ENCODE assay signal across 19 cellular contexts in the genomic region with DNA sequence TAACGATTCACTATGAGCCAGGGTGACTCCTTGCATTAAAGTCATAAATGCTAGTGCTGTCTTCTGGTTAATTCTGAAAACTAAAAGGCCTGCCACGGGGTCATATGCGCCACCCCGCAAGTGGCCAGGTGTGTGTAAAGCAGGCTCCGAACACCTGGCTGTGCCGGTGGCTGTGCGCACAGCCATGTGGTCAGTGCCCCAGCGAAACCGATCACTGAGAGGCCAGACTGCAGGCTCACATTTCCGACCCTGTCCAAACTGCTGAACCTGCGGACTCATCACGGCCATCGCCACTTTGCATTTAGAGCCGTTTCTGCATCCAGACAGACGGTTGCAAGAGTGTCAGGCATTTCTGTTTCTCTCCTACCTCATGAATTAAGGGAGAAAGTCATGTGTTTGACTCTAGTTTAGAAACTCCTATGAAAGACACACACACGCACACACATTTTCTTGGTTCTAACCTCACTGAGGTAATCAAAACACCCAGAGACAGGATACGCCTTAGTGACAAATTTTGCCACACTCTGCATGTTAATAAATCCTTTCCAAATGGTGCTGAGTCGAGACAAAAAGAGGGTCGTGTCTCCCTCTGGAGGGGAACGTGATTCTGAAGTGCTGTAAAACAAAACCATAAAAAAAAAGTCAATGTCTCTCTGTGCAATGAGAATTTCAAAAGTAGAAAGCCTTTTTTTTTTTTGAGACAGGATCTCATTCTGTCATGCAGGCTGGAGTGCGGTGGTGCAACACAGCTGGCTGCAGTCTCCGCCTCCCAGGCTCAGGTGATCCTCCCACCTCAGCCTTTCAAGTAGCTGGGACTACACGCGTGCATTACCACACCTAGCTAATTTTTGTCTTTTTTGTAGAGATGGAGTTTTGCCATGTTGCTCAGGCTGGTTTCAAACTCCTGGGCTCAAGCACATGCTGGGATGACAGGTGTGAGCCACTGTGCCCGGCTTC. TPM values are rescaled to one million over a fixed set of nuclear protein-coding genes. Genes with fewer than 3 reads are reported as not detected.
A peak's percentile ranks its signal among the peaks of the same experiment; 100 is the strongest.
DNase-seq lines count a peak whose midpoint lies in the region; ATAC-seq and TF ChIP-seq lines count a peak whose summit lies in the region.
"Had no signal": no experiment of that assay in that cellular context is flagged by ENCODE, and none has a peak within 500 bp of the region (broad histone marks: within the 10 kb centered on the region; RNA-seq: fewer than 3 reads in every experiment).

No MANE protein-coding gene starts in this region.

- TF ChIP-seq CTCF in CD8-positive, alpha-beta T cell (IDR thresholded peaks at IDR 0.05) = no peak
- TF ChIP-seq CTCF in activated CD8-positive, alpha-beta T cell treated with anti-CD3 and anti-CD28 coated beads for 36 hours (IDR thresholded peaks at IDR 0.05) = no peak
- no peak for TF ChIP-seq CTCF in A673 (conservative IDR thresholded peaks at IDR 0.05; ENCODE audit: low read depth, low read length)
- no peak for TF ChIP-seq CTCF in Calu3 (IDR thresholded peaks at IDR 0.05; ENCODE audit: unreplicated experiment)

- H3K27me3 Mint-ChIP-seq in activated CD4-positive, alpha-beta T cell treated with anti-CD3 and anti-CD28 coated beads, Interleukin-2, amount 10 ng/mL, durations not matched to agents 24 days and 14 days = no peaks in the 10 kb centered on the region
- no peaks in the 10 kb centered on the region for H3K27me3 Mint-ChIP-seq in CD8-positive, alpha-beta T cell (ENCODE audit: low read depth)
- H3K27me3 Mint-ChIP-seq in activated CD8-positive, alpha-beta T cell treated with anti-CD3 and anti-CD28 coated beads for 36 hours = no peaks in the 10 kb centered on the region
- no peaks in the 10 kb centered on the region for H3K27me3 Mint-ChIP-seq in naive thymus-derived CD4-positive, alpha-beta T cell
- no peaks in the 10 kb centered on the region for H3K27me3 Mint-ChIP-seq in Calu3 (ENCODE audit: unreplicated experiment)

- peaks cover 22% of the 10 kb centered on the region for H3K4me1 Mint-ChIP-seq in activated CD4-positive, alpha-beta T cell treated with anti-CD3 and anti-CD28 coated beads, Interleukin-2, amount 10 ng/mL, durations not matched to agents 24 days and 14 days
- H3K4me1 Mint-ChIP-seq in CD8-positive, alpha-beta T cell (ENCODE audit: low read depth) = peaks cover 21% of the 10 kb centered on the region
- peaks cover 24% of the 10 kb centered on the region for H3K4me1 Mint-ChIP-seq in activated CD8-positive, alpha-beta T cell treated with anti-CD3 and anti-CD28 coated beads for 36 hours (ENCODE audit: low read depth)
- peaks cover 16 to 42% (median 38%) of the 10 kb centered on the region in 7 donors for H3K4me1 Mint-ChIP-seq in naive thymus-derived CD4-positive, alpha-beta T cell
- H3K4me1 Mint-ChIP-seq in Calu3 (ENCODE audit: low read depth, unreplicated experiment) = no peaks in the 10 kb centered on the region

- H3K4me3 ChIP-seq in CD8-positive, alpha-beta T cell (ENCODE audit: low read depth, low read length) = no peak overlapping the region
- no peak overlapping the region for H3K4me3 ChIP-seq in naive thymus-derived CD4-positive, alpha-beta T cell (ENCODE audit: low read length)
- H3K4me3 ChIP-seq in A673 (ENCODE audit: low read depth, low read length, poor library complexity, severe bottlenecking) = no peak overlapping the region
- H3K4me3 ChIP-seq: suprapubic skin, uterus had no signal

- peaks cover 26% of the 10 kb centered on the region for H3K4me1 ChIP-seq in CD8-positive, alpha-beta T cell (ENCODE audit: insufficient read depth, low read length)
- H3K4me1 ChIP-seq in naive thymus-derived CD4-positive, alpha-beta T cell (ENCODE audit: control insufficient read depth in 2 of 2, insufficient read depth in 2 of 2, low read length in 2 of 2) = peaks cover 0 to 32% of the 10 kb centered on the region in 2 donors
- peaks cover 7% of the 10 kb centered on the region for H3K4me1 ChIP-seq in A673 (ENCODE audit: insufficient read depth, low read length, poor library complexity, severe bottlenecking)
- H3K4me1 ChIP-seq: uterus had no signal

- peak; percentile 75 for ATAC-seq in CD8-positive, alpha-beta T cell
- peak; percentile 68 for ATAC-seq in activated CD8-positive, alpha-beta T cell treated with anti-CD3 and anti-CD28 coated beads for 36 hours
- peak; percentile 75 for ATAC-seq in naive thymus-derived CD4-positive, alpha-beta T cell
- ATAC-seq in HG03196 (IDR thresholded peaks at IDR 0.05; ENCODE audit: unreplicated experiment) = no peak
- ATAC-seq: PC-3 had no signal

- no peaks in the 10 kb centered on the region for H3K9me3 Mint-ChIP-seq in activated CD4-positive, alpha-beta T cell treated with anti-CD3 and anti-CD28 coated beads, Interleukin-2, amount 10 ng/mL, durations not matched to agents 24 days and 14 days
- H3K9me3 Mint-ChIP-seq in CD8-positive, alpha-beta T cell = no peaks in the 10 kb centered on the region
- H3K9me3 Mint-ChIP-seq in activated CD8-positive, alpha-beta T cell treated with anti-CD3 and anti-CD28 coated beads for 36 hours = no peaks in the 10 kb centered on the region
- H3K9me3 Mint-ChIP-seq in naive thymus-derived CD4-positive, alpha-beta T cell = no peaks in the 10 kb centered on the region
- no peaks in the 10 kb centered on the region for H3K9me3 Mint-ChIP-seq in Calu3 (ENCODE audit: low read depth, unreplicated experiment)

- H3K36me3 ChIP-seq in CD8-positive, alpha-beta T cell (ENCODE audit: insufficient read depth, low read length) = peaks cover 73% of the 10 kb centered on the region
- H3K36me3 ChIP-seq in naive thymus-derived CD4-positive, alpha-beta T cell (ENCODE audit: control insufficient read depth in 2 of 3, insufficient read depth in 3 of 3, low read length in 3 of 3) = peaks cover 42 to 84% (median 58%) of the 10 kb centered on the region in 3 experiments
- peaks cover 96% of the 10 kb centered on the region for H3K36me3 ChIP-seq in A673 (ENCODE audit: insufficient read depth, low read length, poor library complexity, severe bottlenecking)
- H3K36me3 ChIP-seq: uterus had no signal

- no peaks in the 10 kb centered on the region for H3K27me3 ChIP-seq in CD8-positive, alpha-beta T cell (ENCODE audit: insufficient read depth, low read length)
- no peaks in the 10 kb centered on the region for H3K27me3 ChIP-seq in naive thymus-derived CD4-positive, alpha-beta T cell (ENCODE audit: control insufficient read depth in 2 of 2, insufficient read depth in 2 of 2, low read length in 2 of 2)
- H3K27me3 ChIP-seq in A673 (replicated peaks; ENCODE audit: insufficient read depth, low read depth, low read length, poor library complexity) = no peaks in the 10 kb centered on the region
- H3K27me3 ChIP-seq: suprapubic skin, uterus had no signal

- peaks cover 67% of the 10 kb centered on the region for H3K36me3 Mint-ChIP-seq in activated CD4-positive, alpha-beta T cell treated with anti-CD3 and anti-CD28 coated beads, Interleukin-2, amount 10 ng/mL, durations not matched to agents 24 days and 14 days (ENCODE audit: low read depth)
- peaks cover 87% of the 10 kb centered on the region for H3K36me3 Mint-ChIP-seq in CD8-positive, alpha-beta T cell
- peaks cover 65% of the 10 kb centered on the region for H3K36me3 Mint-ChIP-seq in activated CD8-positive, alpha-beta T cell treated with anti-CD3 and anti-CD28 coated beads for 36 hours (ENCODE audit: low read depth)
- peaks cover 0 to 65% (median 29%) of the 10 kb centered on the region in 5 donors for H3K36me3 Mint-ChIP-seq in naive thymus-derived CD4-positive, alpha-beta T cell
- peaks cover 87% of the 10 kb centered on the region for H3K36me3 Mint-ChIP-seq in Calu3 (ENCODE audit: insufficient read depth, unreplicated experiment)

- BruUV-seq in A673 (replicated peaks; lab: Mats Ljungman, UMichigan) (no TSS peak), Calu3 (replicated peaks; lab: Mats Ljungman, UMichigan) (no TSS peak)

- no peak overlapping the region for H3K4me3 Mint-ChIP-seq in activated CD4-positive, alpha-beta T cell treated with anti-CD3 and anti-CD28 coated beads, Interleukin-2, amount 10 ng/mL, durations not matched to agents 24 days and 14 days
- peak overlapping the region; percentile 3 for H3K4me3 Mint-ChIP-seq in CD8-positive, alpha-beta T cell
- no peak overlapping the region for H3K4me3 Mint-ChIP-seq in activated CD8-positive, alpha-beta T cell treated with anti-CD3 and anti-CD28 coated beads for 36 hours
- peak overlapping the region; percentile 13 to 71 (median 56) for H3K4me3 Mint-ChIP-seq in naive thymus-derived CD4-positive, alpha-beta T cell
- no peak overlapping the region for H3K4me3 Mint-ChIP-seq in Calu3 (ENCODE audit: low read depth, unreplicated experiment)

- CTCF ChIA-PET in CD8-positive, alpha-beta T cell (lab: Charles Lee) = interaction anchor here (0.7 to 2.9 kb wide), 4 partner anchors 10 to 32 kb away, joined by 3 to 11 read pairs (median 3); no protein-coding TSS in a partner anchor
- CTCF ChIA-PET in activated CD8-positive, alpha-beta T cell treated with anti-CD3 and anti-CD28 coated beads for 36 hours (lab: Charles Lee) = interaction anchor here (1.0 to 3.6 kb wide), 3 partner anchors 15 to 70 kb away, joined by 3 to 16 read pairs (median 4); no protein-coding TSS in a partner anchor
- CTCF ChIA-PET in naive thymus-derived CD4-positive, alpha-beta T cell (lab: Charles Lee) = interaction anchor here (1.2 kb wide), 1 partner anchor 10 kb away, joined by 3 read pairs; no protein-coding TSS in a partner anchor
- CTCF ChIA-PET in A673 (lab: Charles Lee) (no interaction called here), Calu3 (lab: Charles Lee) (interaction anchor here (1.3 kb wide), 1 partner anchor 17 kb away, joined by 3 read pairs; no protein-coding TSS in a partner anchor)

- POLR2A ChIA-PET in CD8-positive, alpha-beta T cell (lab: Charles Lee) = no interaction called here
- POLR2A ChIA-PET in activated CD8-positive, alpha-beta T cell treated with anti-CD3 and anti-CD28 coated beads for 36 hours (lab: Charles Lee) = interaction anchor here (1.2 to 1.9 kb wide), 2 partner anchors 11 to 45 kb away, joined by 4 read pairs; a partner anchor contains a TSS
- POLR2A ChIA-PET in naive thymus-derived CD4-positive, alpha-beta T cell (lab: Charles Lee) = interaction anchor here (0.7 to 1.7 kb wide), 6 partner anchors 10 to 176 kb away, joined by 3 to 7 read pairs (median 3); a partner anchor contains a TSS
- POLR2A ChIA-PET in A673 (lab: Charles Lee; ENCODE audit: low non-redundant PET) = no interaction called here

- DNase-seq in activated CD4-positive, alpha-beta T cell treated with anti-CD3 and anti-CD28 coated beads, Interleukin-2, amount 10 ng/mL, durations not matched to agents 24 days and 14 days = peak; percentile 71
- no peak for DNase-seq in activated CD4-positive, alpha-beta T cell treated with anti-CD3 and anti-CD28 coated beads, Interleukin-2, amount 50 U/mL, for 4 hours
- peak in 1 of 7 experiments; percentile 68 for DNase-seq in CD8-positive, alpha-beta T cell
- DNase-seq in activated CD8-positive, alpha-beta T cell treated with anti-CD3 and anti-CD28 coated beads for 36 hours = peak; percentile 59
- peak in 7 of 9 donors; percentile 32 to 79 (median 73) for DNase-seq in naive thymus-derived CD4-positive, alpha-beta T cell
- no peak for DNase-seq in A673 (ENCODE audit: low spot score)
- DNase-seq in Calu3 = no peak
- DNase-seq: ACHN; cerebellar nuclear complex; DMS153; PC-3; SHP77 treated with DMSO at 0.1 percent for 48 hours; stimulated activated CD8-positive, alpha-beta memory T cell treated with anti-CD3 and anti-CD28 coated beads, Interleukin-4, amount 100 ng/mL, for 48 hours; uterus; WERI-Rb-1 had no signal

- intact Hi-C loops in activated CD4-positive, alpha-beta T cell treated with anti-CD3 and anti-CD28 coated beads, Interleukin-2, amount 10 ng/mL, durations not matched to agents 24 days and 14 days (cut with micrococcal nuclease) = no loop called here
- intact Hi-C loops in CD8-positive, alpha-beta T cell (cut with DNase I, micrococcal nuclease) = no loop called here
- intact Hi-C loops in activated CD8-positive, alpha-beta T cell treated with anti-CD3 and anti-CD28 coated beads for 36 hours (cut with micrococcal nuclease) = no loop called here
- intact Hi-C loops in naive thymus-derived CD4-positive, alpha-beta T cell (cut with micrococcal nuclease) = loop anchor here in 1 of 2 donors (5.0 kb wide), 1 partner anchor 35 kb away; a partner anchor contains a TSS
- intact Hi-C loops in A673 (cut with micrococcal nuclease; ENCODE audit: unreplicated experiment) (no loop called here), Calu3 (cut with micrococcal nuclease; ENCODE audit: unreplicated experiment) (no loop called here)

- peak overlapping the region; percentile 34 for H3K27ac Mint-ChIP-seq in activated CD4-positive, alpha-beta T cell treated with anti-CD3 and anti-CD28 coated beads, Interleukin-2, amount 10 ng/mL, durations not matched to agents 24 days and 14 days
- H3K27ac Mint-ChIP-seq in CD8-positive, alpha-beta T cell = peak overlapping the region; percentile 73
- H3K27ac Mint-ChIP-seq in activated CD8-positive, alpha-beta T cell treated with anti-CD3 and anti-CD28 coated beads for 36 hours = peak overlapping the region; percentile 10
- peak overlapping the region; percentile 66 to 97 (median 92) for H3K27ac Mint-ChIP-seq in naive thymus-derived CD4-positive, alpha-beta T cell
- no peak overlapping the region for H3K27ac Mint-ChIP-seq in Calu3 (ENCODE audit: unreplicated experiment)

- H3K27ac ChIP-seq in CD8-positive, alpha-beta T cell (ENCODE audit: low read depth, low read length) = peak overlapping the region; percentile 13
- peak overlapping the region; percentile 68 for H3K27ac ChIP-seq in naive thymus-derived CD4-positive, alpha-beta T cell (ENCODE audit: low read depth, low read length)
- H3K27ac ChIP-seq in A673 (ENCODE audit: low read depth, low read length, poor library complexity, severe bottlenecking) = no peak overlapping the region
- H3K27ac ChIP-seq: C4-2B, suprapubic skin, uterus, WERI-Rb-1 had no signal

- H3K9me3 ChIP-seq in CD8-positive, alpha-beta T cell (ENCODE audit: low read length) = no peaks in the 10 kb centered on the region
- H3K9me3 ChIP-seq in naive thymus-derived CD4-positive, alpha-beta T cell (ENCODE audit: control insufficient read depth in 2 of 3, low read length in 3 of 3) = no peaks in the 10 kb centered on the region
- H3K9me3 ChIP-seq in A673 (ENCODE audit: low read depth, low read length, poor library complexity, severe bottlenecking) = no peaks in the 10 kb centered on the region
- H3K9me3 ChIP-seq: suprapubic skin, uterus had no signal

RNA-seq across cellular contexts. Expression of a gene that starts 31.0 kb away (rescaled TPM):
- total RNA-seq in activated CD4-positive, alpha-beta T cell treated with anti-CD3 and anti-CD28 coated beads, Interleukin-2, amount 10 ng/mL, durations not matched to agents 24 days and 14 days = 5.8 and 6.2 TPM in 2 replicates
- 1 to 10 TPM; 4.3 to 4.8 TPM for total RNA-seq in CD8-positive, alpha-beta T cell
- total RNA-seq in activated CD8-positive, alpha-beta T cell treated with anti-CD3 and anti-CD28 coated beads for 36 hours = 1 to 10 TPM; 7.5 to 7.6 TPM
- total RNA-seq in naive thymus-derived CD4-positive, alpha-beta T cell = 10 to 100 TPM in 2 of 5 experiments, 1 to 10 TPM in 3; 3.7 to 10.8 (median 7.5) TPM
- 1 to 10 TPM in 1 of 2 donors, under 1 TPM in 1; 0.91 to 1.9 TPM for polyA plus RNA-seq in naive thymus-derived CD4-positive, alpha-beta T cell
- total RNA-seq in A673 (2021) (13.9 and 16.1 TPM in 2 replicates), Calu3 (2022) (18.9 and 22.3 TPM in 2 replicates)

RNA-seq across cellular contexts. Expression of a gene that starts 33.7 kb away (rescaled TPM):
- total RNA-seq in activated CD4-positive, alpha-beta T cell treated with anti-CD3 and anti-CD28 coated beads, Interleukin-2, amount 10 ng/mL, durations not matched to agents 24 days and 14 days = 58.5 and 61.2 TPM in 2 replicates
- total RNA-seq in CD8-positive, alpha-beta T cell = 10 to 100 TPM; 44.7 to 46.6 TPM
- total RNA-seq in activated CD8-positive, alpha-beta T cell treated with anti-CD3 and anti-CD28 coated beads for 36 hours = 10 to 100 TPM; 45.9 to 47.4 TPM
- total RNA-seq in naive thymus-derived CD4-positive, alpha-beta T cell = 100 to 1,000 TPM in 2 of 5 experiments, 10 to 100 TPM in 3; 66.1 to 139 (median 77.4) TPM
- 10 to 100 TPM; 36.6 to 58.4 TPM for polyA plus RNA-seq in naive thymus-derived CD4-positive, alpha-beta T cell
- total RNA-seq in A673 (2021) = 61.7 and 64.4 TPM in 2 replicates
- 75.6 and 77.1 TPM in 2 replicates for total RNA-seq in Calu3 (2022)

RNA-seq across cellular contexts. Expression of a gene that starts 45.3 kb away (rescaled TPM):
- total RNA-seq in activated CD4-positive, alpha-beta T cell treated with anti-CD3 and anti-CD28 coated beads, Interleukin-2, amount 10 ng/mL, durations not matched to agents 24 days and 14 days = 50.0 and 58.0 TPM in 2 replicates
- 10 to 100 TPM; 48.7 to 48.8 TPM for total RNA-seq in CD8-positive, alpha-beta T cell
- 10 to 100 TPM; 39.2 to 42.2 TPM for total RNA-seq in activated CD8-positive, alpha-beta T cell treated with anti-CD3 and anti-CD28 coated beads for 36 hours
- total RNA-seq in naive thymus-derived CD4-positive, alpha-beta T cell = 10 to 100 TPM; 32.1 to 48.0 (median 40.7) TPM
- polyA plus RNA-seq in naive thymus-derived CD4-positive, alpha-beta T cell = 10 to 100 TPM; 19.6 to 22.9 TPM
- 40.2 and 42.0 TPM in 2 replicates for total RNA-seq in A673 (2021)
- 64.3 and 64.6 TPM in 2 replicates for total RNA-seq in Calu3 (2022)

RNA-seq across cellular contexts. Expression of a gene that starts 59.9 kb away (rescaled TPM):
- 13.0 and 14.0 TPM in 2 replicates for total RNA-seq in activated CD4-positive, alpha-beta T cell treated with anti-CD3 and anti-CD28 coated beads, Interleukin-2, amount 10 ng/mL, durations not matched to agents 24 days and 14 days
- 10 to 100 TPM; 19.1 to 22.6 TPM for total RNA-seq in CD8-positive, alpha-beta T cell
- 10 to 100 TPM; 78.5 to 78.7 TPM for total RNA-seq in activated CD8-positive, alpha-beta T cell treated with anti-CD3 and anti-CD28 coated beads for 36 hours
- total RNA-seq in naive thymus-derived CD4-positive, alpha-beta T cell = 10 to 100 TPM in 1 of 5 experiments, 1 to 10 TPM in 4; 3.4 to 12.6 (median 5.6) TPM
- under 1 TPM; 0.44 to 0.63 TPM for polyA plus RNA-seq in naive thymus-derived CD4-positive, alpha-beta T cell
- total RNA-seq in A673 (2021) (0.17 TPM in 1 of 2 replicates, not detected in the other), Calu3 (2022) (12.0 and 18.8 TPM in 2 replicates)
- total RNA-seq: PC-3 had no signal
- polyA plus RNA-seq: keratinocyte had no signal

Comparison
In these comparisons a context has a peak if more than half of its experiments do, and no peak if none do; other contexts are left out.
1. DNase-seq: peak in activated CD4-positive, alpha-beta T cell treated with anti-CD3 and anti-CD28 coated beads, Interleukin-2, amount 10 ng/mL, durations not matched to agents 24 days and 14 days (single experiment), activated CD8-positive, alpha-beta T cell treated with anti-CD3 and anti-CD28 coated beads for 36 hours (single experiment) and naive thymus-derived CD4-positive, alpha-beta T cell (7 of 9); none in activated CD4-positive, alpha-beta T cell treated with anti-CD3 and anti-CD28 coated beads, Interleukin-2, amount 50 U/mL, for 4 hours (0 of 2), A673 (single experiment) and Calu3 (single experiment).
2. H3K4me3 Mint-ChIP-seq: peak in CD8-positive, alpha-beta T cell (single experiment) and naive thymus-derived CD4-positive, alpha-beta T cell (10 of 10); none in activated CD4-positive, alpha-beta T cell treated with anti-CD3 and anti-CD28 coated beads, Interleukin-2, amount 10 ng/mL, durations not matched to agents 24 days and 14 days (single experiment), activated CD8-positive, alpha-beta T cell treated with anti-CD3 and anti-CD28 coated beads for 36 hours (single experiment) and Calu3 (single experiment).
3. POLR2A ChIA-PET loops: an anchor here in activated CD8-positive, alpha-beta T cell treated with anti-CD3 and anti-CD28 coated beads for 36 hours (1.2 to 1.9 kb wide) and naive thymus-derived CD4-positive, alpha-beta T cell (0.7 to 1.7 kb wide); none called in CD8-positive, alpha-beta T cell and A673.